1 cellular context compared by ENCODE assay signal in the genomic region with DNA sequence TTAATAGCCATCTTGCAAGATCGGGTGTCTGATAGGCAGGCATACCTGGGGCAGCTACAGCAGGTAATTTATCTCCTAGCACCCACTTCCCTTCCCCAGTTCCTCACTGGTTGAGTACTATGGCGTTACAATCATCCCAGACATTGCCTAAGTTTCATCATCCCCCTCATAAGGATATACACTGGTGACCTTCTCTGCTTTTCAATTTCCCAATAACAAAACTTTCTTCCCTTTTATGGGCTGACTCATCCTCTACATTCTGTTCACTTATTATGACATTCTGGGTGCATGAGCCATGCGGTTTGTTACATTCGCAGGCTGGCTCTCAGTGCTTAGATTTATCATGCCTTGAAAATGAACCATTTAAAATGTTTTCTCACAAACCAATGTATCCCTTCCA.
TF ChIP-seq lines count a peak whose summit lies in the region.

No MANE protein-coding gene starts in this region.

TF ChIP-seq in IMR-90, 13 proteins besides CTCF, POLR2A, EP300 and RAD21:
- TF ChIP-seq MAFK (IDR thresholded peaks at IDR 0.05; ENCODE audit: low read depth, low read length) (no peak), FOS (IDR thresholded peaks at IDR 0.05; ENCODE audit: low read depth, low read length) (peak; percentile 80), CHD1 (IDR thresholded peaks at IDR 0.05; ENCODE audit: low read depth, low read length) (no peak), MAZ (IDR thresholded peaks at IDR 0.05; ENCODE audit: borderline replicate concordance, low read depth, low read length) (no peak), SMC3 (IDR thresholded peaks at IDR 0.05; ENCODE audit: low read depth, low read length) (no peak), BHLHE40 (IDR thresholded peaks at IDR 0.05; ENCODE audit: low read depth, low read length) (peak; percentile 27), CEBPB (IDR thresholded peaks at IDR 0.05; ENCODE audit: low read depth, low read length) (peak; percentile 96), MXI1 (IDR thresholded peaks at IDR 0.05; ENCODE audit: borderline replicate concordance, low read depth, low read length) (0 out of 2 replicates have a peak, but pooled peaks have one; percentile 44), RCOR1 (IDR thresholded peaks at IDR 0.05; ENCODE audit: insufficient replicate concordance, low read length) (no peak), RFX5 (IDR thresholded peaks at IDR 0.05; ENCODE audit: low read depth, low read length) (no peak)
TF ChIP-seq in IMR-90: peak in this region for 4.
